ENCODE assay signal across 10 cellular contexts in genomic region chr7:157224627-157225026, GRCh38.
DNase-seq lines count a peak whose midpoint lies in the region; ATAC-seq and TF ChIP-seq lines count a peak whose summit lies in the region.
"Had no signal": no experiment of that assay in that cellular context is flagged by ENCODE, and none has a peak within 500 bp of the region (broad histone marks: within the 10 kb centered on the region; RNA-seq: fewer than 3 reads in every experiment).

No MANE protein-coding gene starts in this region.

- no peak overlapping the region for H3K4me3 Mint-ChIP-seq in activated naive CD4-positive, alpha-beta T cell treated with anti-CD3 and anti-CD28 coated beads, Interleukin-2, amount 50 U/mL, for 24 hours
- no peak overlapping the region for H3K4me3 Mint-ChIP-seq in activated CD4-positive, alpha-beta T cell treated with anti-CD3 and anti-CD28 coated beads for 36 hours

- H3K27ac ChIP-seq in PC-3 (ENCODE audit: low read length): no peak overlapping the region
- H3K27ac ChIP-seq: SK-N-MC had no signal

- TF ChIP-seq CTCF in PC-3 (conservative IDR thresholded peaks at IDR 0.05; ENCODE audit: low read depth, low read length) (peak; percentile 53), fibroblast of mammary gland (conservative IDR thresholded peaks at IDR 0.05; ENCODE audit: control insufficient read depth, insufficient read depth, low read depth, low read length) (peak; percentile 7)

- H3K36me3 ChIP-seq in PC-3 (ENCODE audit: low read depth, low read length): peaks cover 29% of the 10 kb centered on the region; the same call in 1 of the 2 replicates

- CTCF ChIA-PET in PC-3 (lab: Charles Lee): interaction anchor here (0.6 kb wide), 4 partner anchors 27 to 299 kb away, joined by 3 to 6 read pairs (median 4); no protein-coding TSS in a partner anchor
- CTCF ChIA-PET in activated CD4-positive, alpha-beta T cell treated with anti-CD3 and anti-CD28 coated beads for 36 hours (lab: Charles Lee): interaction anchor here (0.6 to 1.2 kb wide), 7 partner anchors 15 to 999 kb away, joined by 3 to 4 read pairs (median 3); no protein-coding TSS in a partner anchor

- no peaks in the 10 kb centered on the region for H3K4me1 ChIP-seq in PC-3 (ENCODE audit: insufficient read depth, low read length)

- no peaks in the 10 kb centered on the region for H3K4me1 Mint-ChIP-seq in activated naive CD4-positive, alpha-beta T cell treated with anti-CD3 and anti-CD28 coated beads, Interleukin-2, amount 50 U/mL, for 24 hours
- no peaks in the 10 kb centered on the region for H3K4me1 Mint-ChIP-seq in activated CD4-positive, alpha-beta T cell treated with anti-CD3 and anti-CD28 coated beads for 36 hours

- H3K27ac Mint-ChIP-seq in activated naive CD4-positive, alpha-beta T cell treated with anti-CD3 and anti-CD28 coated beads, Interleukin-2, amount 50 U/mL, for 24 hours: peak overlapping the region; percentile 63
- H3K27ac Mint-ChIP-seq in activated CD4-positive, alpha-beta T cell treated with anti-CD3 and anti-CD28 coated beads for 36 hours: no peak overlapping the region

- DNase-seq in activated naive CD4-positive, alpha-beta T cell treated with Interleukin-2 at 50 U/mL for 16 hours: no peak
- DNase-seq in PC-3: peak; percentile 23
- DNase-seq in fibroblast of mammary gland (ENCODE audit: low read depth): peak; percentile 36
- DNase-seq in COLO829 (ENCODE audit: low spot score): no peak
- no peak for DNase-seq in HuH-7 (ENCODE audit: low spot score)
- DNase-seq in activated CD4-positive, alpha-beta T cell treated with anti-CD3 and anti-CD28 coated beads for 36 hours: no peak
- DNase-seq: Calu3 had no signal

- no peaks in the 10 kb centered on the region for H4K20me1 ChIP-seq in PC-3 (ENCODE audit: low read length)

- no peak overlapping the region for H3K4me2 ChIP-seq in PC-3 (ENCODE audit: low read length)

- no peaks in the 10 kb centered on the region for H3K79me2 ChIP-seq in PC-3 (ENCODE audit: low read length)

- H3K36me3 Mint-ChIP-seq in activated naive CD4-positive, alpha-beta T cell treated with anti-CD3 and anti-CD28 coated beads, Interleukin-2, amount 50 U/mL, for 24 hours: peaks cover 3% of the 10 kb centered on the region
- H3K36me3 Mint-ChIP-seq in activated CD4-positive, alpha-beta T cell treated with anti-CD3 and anti-CD28 coated beads for 36 hours (ENCODE audit: low read depth): peaks cover 34% of the 10 kb centered on the region

- H2AFZ ChIP-seq in PC-3 (ENCODE audit: low read length): no peak overlapping the region

- ATAC-seq in PC-3 (peak; percentile 58), GM18861 (IDR thresholded peaks at IDR 0.05; ENCODE audit: unreplicated experiment) (no peak)
- ATAC-seq in activated CD4-positive, alpha-beta T cell treated with anti-CD3 and anti-CD28 coated beads for 36 hours: no peak

- no peaks in the 10 kb centered on the region for H3K9me2 ChIP-seq in PC-3 (replicated peaks; ENCODE audit: low read length)

- no peak overlapping the region for H3K9ac ChIP-seq in PC-3 (ENCODE audit: low read length)

- no peaks in the 10 kb centered on the region for H3K27me3 ChIP-seq in PC-3 (ENCODE audit: low read length)

- H3K9me3 ChIP-seq in PC-3 (ENCODE audit: low read length): no peaks in the 10 kb centered on the region

- POLR2A ChIA-PET in PC-3 (lab: Charles Lee; ENCODE audit: unreplicated experiment): interaction anchor here (0.6 kb wide), 1 partner anchor 303 kb away, joined by 8 read pairs; no protein-coding TSS in a partner anchor
- POLR2A ChIA-PET in activated CD4-positive, alpha-beta T cell treated with anti-CD3 and anti-CD28 coated beads for 36 hours (lab: Charles Lee): no interaction called here

- no peaks in the 10 kb centered on the region for H3K9me3 Mint-ChIP-seq in activated naive CD4-positive, alpha-beta T cell treated with anti-CD3 and anti-CD28 coated beads, Interleukin-2, amount 50 U/mL, for 24 hours
- H3K9me3 Mint-ChIP-seq in activated CD4-positive, alpha-beta T cell treated with anti-CD3 and anti-CD28 coated beads for 36 hours (ENCODE audit: low read depth): no peaks in the 10 kb centered on the region

- H3K27me3 Mint-ChIP-seq in activated naive CD4-positive, alpha-beta T cell treated with anti-CD3 and anti-CD28 coated beads, Interleukin-2, amount 50 U/mL, for 24 hours: no peaks in the 10 kb centered on the region
- H3K27me3 Mint-ChIP-seq in activated CD4-positive, alpha-beta T cell treated with anti-CD3 and anti-CD28 coated beads for 36 hours: no peaks in the 10 kb centered on the region

- H3F3A ChIP-seq in PC-3 (ENCODE audit: low read length, unreplicated experiment): no peaks in the 10 kb centered on the region

- intact Hi-C loops in PC-3 (cut with micrococcal nuclease): no loop called here
- intact Hi-C loops in activated CD4-positive, alpha-beta T cell treated with anti-CD3 and anti-CD28 coated beads for 36 hours (cut with DNase I, micrococcal nuclease): no loop called here

- no TSS peak for BruUV-seq in PC-3 (replicated peaks; lab: Mats Ljungman, UMichigan)

- H3K4me3 ChIP-seq in PC-3 (ENCODE audit: low read length) (no peak overlapping the region), fibroblast of mammary gland (ENCODE audit: control insufficient read depth, low read depth, low read length) (no peak overlapping the region)
- H3K4me3 ChIP-seq: SK-N-MC had no signal

Comparison
In these comparisons a context has a peak if more than half of its experiments do, and no peak if none do; other contexts are left out.
1. DNase-seq: peak in PC-3 (single experiment) and fibroblast of mammary gland (single experiment); none in activated naive CD4-positive, alpha-beta T cell treated with Interleukin-2 at 50 U/mL for 16 hours (single experiment), COLO829 (single experiment), HuH-7 (single experiment) and activated CD4-positive, alpha-beta T cell treated with anti-CD3 and anti-CD28 coated beads for 36 hours (single experiment).